Comparison of ENCODE assay signal across 19 cellular contexts in genomic region chr3:160856450-160856849, GRCh38.
A peak's percentile ranks its signal among the peaks of the same experiment; 100 is the strongest.
DNase-seq lines count a peak whose midpoint lies in the region; ATAC-seq and TF ChIP-seq lines count a peak whose summit lies in the region.
"Had no signal": no experiment of that assay in that cellular context is flagged by ENCODE, and none has a peak within 500 bp of the region (broad histone marks: within the 10 kb centered on the region; RNA-seq: fewer than 3 reads in every experiment).

No MANE protein-coding gene starts in this region.

- no peak for ATAC-seq in foreskin keratinocyte
- ATAC-seq in HG02678 (IDR thresholded peaks at IDR 0.05; ENCODE audit: unreplicated experiment), result no peak
- ATAC-seq: A549, GM23338 had no signal

- no peaks in the 10 kb centered on the region for H3K27me3 ChIP-seq in foreskin keratinocyte

- H3K36me3 ChIP-seq in HEK293 (ENCODE audit: control insufficient read depth in 2 of 2, insufficient read depth in 1 of 2, low read length in 2 of 2), result no peaks in the 10 kb centered on the region

- H3K27ac ChIP-seq in HEK293 (ENCODE audit: extremely low read depth, low read depth, low read length), result no peak overlapping the region
- no peak overlapping the region for H3K27ac ChIP-seq in foreskin keratinocyte
- H3K27ac ChIP-seq: 22Rv1, A549, C4-2B had no signal

- CTCF ChIA-PET in HEK293 (lab: Yijun Ruan, JAX), result no interaction called here

- no peak for TF ChIP-seq CTCF in HEK293 (tag by site-specific recombination; IDR thresholded peaks at IDR 0.05)
- TF ChIP-seq CTCF in foreskin keratinocyte (conservative IDR thresholded peaks at IDR 0.05), result no peak

- peak; percentile 40 for DNase-seq in DMS53 (lab: John Stamatoyannopoulos, UW)
- DNase-seq in DMS53 treated with DMSO at 0.1 percent for 48 hours (lab: John Stamatoyannopoulos, UW; ENCODE audit: unreplicated experiment), result no peak
- DNase-seq in NCI-H2171 treated with DMSO at 0.1 percent for 48 hours (lab: John Stamatoyannopoulos, UW), result peak; percentile 41
- DNase-seq in NCI-H2171 (lab: John Stamatoyannopoulos, UW), result no peak
- peak; percentile 86 for DNase-seq in NCI-H69 (lab: John Stamatoyannopoulos, UW)
- DNase-seq in foreskin keratinocyte, result no peak
- DNase-seq: AML-193; Caco-2; CD4-positive, alpha-beta T cell; DMS79 treated with DMSO at 0.1 percent for 48 hours; GF-D8; HCEC 1CT; HFFc6 had no signal

- H3K9me3 ChIP-seq in HEK293 (ENCODE audit: control insufficient read depth, insufficient read depth, low read depth, low read length), result no peaks in the 10 kb centered on the region
- H3K9me3 ChIP-seq: A549, Caco-2 had no signal

- H3K4me3 ChIP-seq in HEK293 (ENCODE audit: low read depth, low read length), result no peak overlapping the region
- H3K4me3 ChIP-seq: A549, GM23338 had no signal

- POLR2A ChIA-PET in HEK293 (lab: Yijun Ruan, JAX), result no interaction called here

- H3K4me1 ChIP-seq in HEK293 (ENCODE audit: control insufficient read depth, insufficient read depth, low read length), result peaks cover 2% of the 10 kb centered on the region; the same call in 1 of the 2 replicates
- H3K4me1 ChIP-seq in foreskin keratinocyte, result no peaks in the 10 kb centered on the region
- H3K4me1 ChIP-seq: A549, Caco-2 had no signal

TF ChIP-seq in HEK293, 187 proteins besides CTCF, POLR2A, EP300 and RAD21:
- TF ChIP-seq ZFHX2 (tag by site-specific recombination; conservative IDR thresholded peaks at IDR 0.05) (peak; percentile 84), ZNF157 (tag by site-specific recombination; IDR thresholded peaks at IDR 0.05) (no peak), EGR2 (tag by site-specific recombination; IDR thresholded peaks at IDR 0.05; ENCODE audit: low read depth) (peak; percentile 83)

Comparison
In these comparisons a context has a peak if more than half of its experiments do, and no peak if none do; other contexts are left out.
1. DNase-seq: peak in DMS53 (single experiment), NCI-H2171 treated with DMSO at 0.1 percent for 48 hours (single experiment) and NCI-H69 (single experiment); none in DMS53 treated with DMSO at 0.1 percent for 48 hours (single experiment), NCI-H2171 (single experiment) and foreskin keratinocyte (0 of 2).